Comparison of ENCODE assay signal across 29 cellular contexts in genomic region chr4:144670776-144671175, GRCh38. TPM values are rescaled to one million over a fixed set of nuclear protein-coding genes. Genes with fewer than 3 reads are reported as not detected.
"Had no signal": no experiment of that assay in that cellular context is flagged by ENCODE, and none has a peak within 500 bp of the region (broad histone marks: within the 10 kb centered on the region; RNA-seq: fewer than 3 reads in every experiment).

No MANE protein-coding gene starts in this region.

- H3K27ac Mint-ChIP-seq: natural killer cell; nephron; neural progenitor cell; progenitor cell of endocrine pancreas; stimulated activated effector memory CD8-positive, alpha-beta T cell treated with anti-CD3 and anti-CD28 coated beads, Interleukin-12 subunit alpha, Interleukin-12 subunit beta, amount 100 ng/mL, for 72 hours; stimulated activated naive B cell treated with anti-CD40 and anti-IgM and Interleukin-4, amounts not matched to agents 10 μg/mL and 1 μg/mL and 100 μg/mL, for 72 hours; stimulated activated naive CD8-positive, alpha-beta T cell treated with anti-CD3 and anti-CD28 coated beads, Interleukin-15, Interleukin-2, amounts not matched to agents 100 ng/mL and 50 ng/mL, for 24 hours had no signal

- H3K9me3 ChIP-seq: ovary, psoas muscle, right lobe of liver, sigmoid colon, stomach, thoracic aorta, thyroid gland, tibial nerve, upper lobe of right lung, uterus had no signal

- DNase-seq: natural killer cell; occipital lobe; ovary; posterior cingulate gyrus; psoas muscle; right cardiac atrium; right lobe of liver; sigmoid colon; small intestine; stimulated activated CD4-positive, alpha-beta T cell treated with anti-CD3 and anti-CD28 coated beads, Interleukin-15, amount 100 ng/mL, for 24 hours; stimulated activated CD4-positive, alpha-beta T cell treated with anti-CD3 and anti-CD28 coated beads, Interleukin-2, amount 100 ng/mL, for 24 hours; stimulated activated CD4-positive, alpha-beta T cell treated with anti-CD3 and anti-CD28 coated beads, Interleukin-2, amount 100 ng/mL, for 48 hours; stimulated activated CD4-positive, alpha-beta T cell treated with anti-CD3 and anti-CD28 coated beads, Interleukin-4, amount 100 ng/mL, for 24 hours; stimulated activated naive B cell treated with anti-CD40 and anti-IgM and Interleukin-4, amounts not matched to agents 10 μg/mL and 1 μg/mL and 100 μg/mL, for 72 hours; stimulated activated naive CD4-positive, alpha-beta T cell treated with Interleukin-2 at 50 U/mL for 16 hours; stomach; thyroid gland; trophoblast cell; upper lobe of right lung; uterus had no signal

- H3K4me2 ChIP-seq: neural progenitor cell had no signal

- H3K4me3 ChIP-seq: neural progenitor cell, ovary, psoas muscle, right lobe of liver, sigmoid colon, stomach, thoracic aorta, thyroid gland, tibial nerve, upper lobe of right lung, uterus had no signal

- H3K4me3 Mint-ChIP-seq: natural killer cell; nephron; neural progenitor cell; stimulated activated effector memory CD8-positive, alpha-beta T cell treated with anti-CD3 and anti-CD28 coated beads, Interleukin-12 subunit alpha, Interleukin-12 subunit beta, amount 100 ng/mL, for 72 hours; stimulated activated naive B cell treated with anti-CD40 and anti-IgM and Interleukin-4, amounts not matched to agents 10 μg/mL and 1 μg/mL and 100 μg/mL, for 72 hours; stimulated activated naive CD8-positive, alpha-beta T cell treated with anti-CD3 and anti-CD28 coated beads, Interleukin-15, Interleukin-2, amounts not matched to agents 100 ng/mL and 50 ng/mL, for 24 hours had no signal

- H3K27me3 Mint-ChIP-seq: progenitor cell of endocrine pancreas; stimulated activated naive B cell treated with anti-CD40 and anti-IgM and Interleukin-4, amounts not matched to agents 10 μg/mL and 1 μg/mL and 100 μg/mL, for 72 hours; stimulated activated naive CD8-positive, alpha-beta T cell treated with anti-CD3 and anti-CD28 coated beads, Interleukin-15, Interleukin-2, amounts not matched to agents 100 ng/mL and 50 ng/mL, for 24 hours had no signal

- H3K36me3 ChIP-seq: neural progenitor cell, ovary, right lobe of liver, sigmoid colon, stomach, thoracic aorta, thyroid gland, tibial nerve, upper lobe of right lung, uterus had no signal

- H3K4me1 ChIP-seq: neural progenitor cell, parathyroid adenoma, psoas muscle, right lobe of liver, stomach, thyroid gland, tibial nerve, upper lobe of right lung, uterus had no signal

- H3K9me3 Mint-ChIP-seq: natural killer cell; nephron; neural progenitor cell; stimulated activated naive B cell treated with anti-CD40 and anti-IgM and Interleukin-4, amounts not matched to agents 10 μg/mL and 1 μg/mL and 100 μg/mL, for 72 hours; stimulated activated naive CD8-positive, alpha-beta T cell treated with anti-CD3 and anti-CD28 coated beads, Interleukin-15, Interleukin-2, amounts not matched to agents 100 ng/mL and 50 ng/mL, for 24 hours had no signal

- H3K27me3 ChIP-seq: neural progenitor cell, ovary, right lobe of liver, sigmoid colon, stomach, thyroid gland, tibial nerve, upper lobe of right lung, uterus had no signal

- H3K36me3 Mint-ChIP-seq: natural killer cell; neural progenitor cell; stimulated activated effector memory CD8-positive, alpha-beta T cell treated with anti-CD3 and anti-CD28 coated beads, Interleukin-12 subunit alpha, Interleukin-12 subunit beta, amount 100 ng/mL, for 72 hours; stimulated activated naive B cell treated with anti-CD40 and anti-IgM and Interleukin-4, amounts not matched to agents 10 μg/mL and 1 μg/mL and 100 μg/mL, for 72 hours had no signal

- H2AFZ ChIP-seq: neural progenitor cell, parathyroid adenoma had no signal

- H3K27ac ChIP-seq: neural progenitor cell, ovary, parathyroid adenoma, psoas muscle, right lobe of liver, sigmoid colon, stomach, thoracic aorta, thyroid gland, tibial nerve, upper lobe of right lung, uterus had no signal

- ATAC-seq: natural killer cell; psoas muscle; right cardiac atrium; right lobe of liver; stimulated activated effector memory CD8-positive, alpha-beta T cell treated with anti-CD3 and anti-CD28 coated beads, Interleukin-12 subunit alpha, Interleukin-12 subunit beta, amount 100 ng/mL, for 72 hours; stimulated activated naive B cell treated with anti-CD40 and anti-IgM and Interleukin-4, amounts not matched to agents 10 μg/mL and 1 μg/mL and 100 μg/mL, for 72 hours; upper lobe of right lung had no signal

- H3K9ac ChIP-seq: neural progenitor cell, parathyroid adenoma had no signal

- H3K79me2 ChIP-seq: parathyroid adenoma had no signal

- H3K4me1 Mint-ChIP-seq: natural killer cell; nephron; stimulated activated effector memory CD8-positive, alpha-beta T cell treated with anti-CD3 and anti-CD28 coated beads, Interleukin-12 subunit alpha, Interleukin-12 subunit beta, amount 100 ng/mL, for 72 hours; stimulated activated naive B cell treated with anti-CD40 and anti-IgM and Interleukin-4, amounts not matched to agents 10 μg/mL and 1 μg/mL and 100 μg/mL, for 72 hours had no signal

RNA-seq across cellular contexts. Expression of gene HHIP, which starts 24.8 kb away (rescaled TPM):
- total RNA-seq: natural killer cell had no signal
- polyA plus RNA-seq: neural cell had no signal
